Comparison of ENCODE assay signal across 8 cellular contexts in the genomic region with DNA sequence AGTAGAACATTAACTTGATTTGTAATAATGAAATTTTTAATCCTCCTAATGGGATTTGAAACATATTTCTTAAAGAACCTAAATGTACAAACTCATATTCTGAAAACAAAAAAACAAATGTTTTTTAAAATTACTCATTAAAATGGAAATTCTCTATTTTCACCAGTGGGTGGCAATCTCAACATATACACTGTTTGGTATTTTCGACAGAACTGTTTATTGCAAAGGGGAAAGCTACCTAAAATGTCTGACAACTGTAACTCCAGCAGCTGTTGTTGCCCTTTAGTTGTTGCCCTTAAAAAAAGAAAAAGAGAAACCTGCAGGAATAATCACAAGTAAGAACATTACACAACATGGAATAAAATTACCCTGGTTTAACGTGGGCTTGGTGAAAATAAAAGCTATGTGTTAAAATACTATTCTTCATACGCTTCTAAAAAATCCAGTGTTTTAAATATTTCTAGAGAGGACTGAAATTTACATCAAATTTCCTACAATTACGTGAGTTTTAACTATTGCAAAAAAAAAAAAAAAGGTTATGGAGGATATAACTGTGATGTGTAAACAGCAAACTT. TPM values are rescaled to one million over a fixed set of nuclear protein-coding genes. Genes with fewer than 3 reads are reported as not detected.
DNase-seq lines count a peak whose midpoint lies in the region; ATAC-seq and TF ChIP-seq lines count a peak whose summit lies in the region.

No MANE protein-coding gene starts in this region.

- H3K27me3 ChIP-seq in endocrine pancreas (ENCODE audit: control insufficient read depth, insufficient read depth, low read length) = no peaks in the 10 kb centered on the region
- peaks cover 0 to 2% of the 10 kb centered on the region in 2 donors for H3K27me3 ChIP-seq in naive thymus-derived CD4-positive, alpha-beta T cell (ENCODE audit: control insufficient read depth in 2 of 2, insufficient read depth in 2 of 2, low read length in 2 of 2)

- peaks cover 7 to 19% (median 11%) of the 10 kb centered on the region in 5 donors for H3K27me3 Mint-ChIP-seq in naive thymus-derived CD4-positive, alpha-beta T cell

- H3K4me3 Mint-ChIP-seq in naive thymus-derived CD4-positive, alpha-beta T cell = no peak overlapping the region

- H3K4me1 Mint-ChIP-seq in naive thymus-derived CD4-positive, alpha-beta T cell = no peaks in the 10 kb centered on the region

- peak; percentile 77 for ATAC-seq in GM19035 (IDR thresholded peaks at IDR 0.05; ENCODE audit: unreplicated experiment)
- peak; percentile 60 for ATAC-seq in naive thymus-derived CD4-positive, alpha-beta T cell

- CTCF ChIA-PET in OCI-LY7 (lab: Charles Lee; ENCODE audit: unreplicated experiment) = interaction anchor here (0.6 to 1.2 kb wide), 3 partner anchors 8 to 1027 kb away, joined by 3 read pairs; no protein-coding TSS in a partner anchor
- CTCF ChIA-PET in naive thymus-derived CD4-positive, alpha-beta T cell (lab: Charles Lee) = interaction anchor here (0.6 to 2.5 kb wide), 6 partner anchors 9 to 1031 kb away, joined by 3 to 25 read pairs (median 6); no protein-coding TSS in a partner anchor

- no peaks in the 10 kb centered on the region for H3K9me3 Mint-ChIP-seq in naive thymus-derived CD4-positive, alpha-beta T cell

- H4K20me1 ChIP-seq in OCI-LY7 (ENCODE audit: insufficient read depth, low read length) = no peaks in the 10 kb centered on the region

- H3K79me2 ChIP-seq in OCI-LY7 (ENCODE audit: insufficient read depth, low read depth, low read length) = no peaks in the 10 kb centered on the region

- POLR2A ChIA-PET in OCI-LY7 (lab: Charles Lee) = interaction anchor here (0.6 to 1.9 kb wide), 11 partner anchors 9 to 633 kb away, joined by 3 to 14 read pairs (median 4); a partner anchor contains a TSS
- POLR2A ChIA-PET in naive thymus-derived CD4-positive, alpha-beta T cell (lab: Charles Lee) = no interaction called here

- no peaks in the 10 kb centered on the region for H3K9me2 ChIP-seq in OCI-LY7 (ENCODE audit: insufficient read depth, low read length)

- H3K36me3 Mint-ChIP-seq in naive thymus-derived CD4-positive, alpha-beta T cell = no peaks in the 10 kb centered on the region

- no peaks in the 10 kb centered on the region for H3K36me3 ChIP-seq in OCI-LY7 (ENCODE audit: insufficient read depth, low read length)
- no peaks in the 10 kb centered on the region for H3K36me3 ChIP-seq in endocrine pancreas (ENCODE audit: control insufficient read depth, insufficient read depth, low read length)
- no peaks in the 10 kb centered on the region for H3K36me3 ChIP-seq in naive thymus-derived CD4-positive, alpha-beta T cell (ENCODE audit: control insufficient read depth in 2 of 3, insufficient read depth in 3 of 3, low read length in 3 of 3)

- peak; percentile 43 for DNase-seq in CD1c-positive myeloid dendritic cell (ENCODE audit: extremely low spot score)
- DNase-seq in HT-29 (ENCODE audit: low spot score) = peak; percentile 68
- DNase-seq in OCI-LY7 (ENCODE audit: low spot score) = peak; percentile 66
- DNase-seq in naive thymus-derived CD4-positive, alpha-beta T cell = peak in 6 of 9 donors; percentile 0 to 45 (median 24)
- no peak for DNase-seq in NCI-H128 (lab: John Stamatoyannopoulos, UW; ENCODE audit: unreplicated experiment)
- no peak for DNase-seq in GM19240 (ENCODE audit: insufficient read length, low spot score)

- no peak overlapping the region for H3K4me2 ChIP-seq in OCI-LY7 (ENCODE audit: low read length)

- H3K9ac ChIP-seq in endocrine pancreas (ENCODE audit: control insufficient read depth, insufficient read depth, low read length) = no peak overlapping the region

- BruUV-seq in OCI-LY7 (replicated peaks; lab: Mats Ljungman, UMichigan) = no TSS peak

- intact Hi-C loops in OCI-LY7 (cut with micrococcal nuclease; ENCODE audit: unreplicated experiment) = loop anchor here (1.0 to 5.0 kb wide), 3 partner anchors 207 to 1028 kb away; a partner anchor contains a TSS
- intact Hi-C loops in naive thymus-derived CD4-positive, alpha-beta T cell (cut with micrococcal nuclease) = loop anchor here (1.0 to 10.0 kb wide), 6 partner anchors 61 to 1243 kb away; a partner anchor contains a TSS

- TF ChIP-seq CTCF in OCI-LY7 (conservative IDR thresholded peaks at IDR 0.05; ENCODE audit: low read length) = peak; percentile 90

- H3K4me3 ChIP-seq in OCI-LY7 (ENCODE audit: low read depth, low read length, poor library complexity, severe bottlenecking) (no peak overlapping the region), endocrine pancreas (ENCODE audit: control insufficient read depth, insufficient read depth, low read length) (peak overlapping the region; percentile 19)
- no peak overlapping the region for H3K4me3 ChIP-seq in naive thymus-derived CD4-positive, alpha-beta T cell (ENCODE audit: low read length)

- H3K4me1 ChIP-seq in OCI-LY7 (ENCODE audit: insufficient read depth, low read length, poor library complexity, severe bottlenecking) (no peaks in the 10 kb centered on the region), endocrine pancreas (ENCODE audit: control insufficient read depth, insufficient read depth, low read length) (peaks cover 27% of the 10 kb centered on the region)
- no peaks in the 10 kb centered on the region for H3K4me1 ChIP-seq in naive thymus-derived CD4-positive, alpha-beta T cell (ENCODE audit: control insufficient read depth in 2 of 2, insufficient read depth in 2 of 2, low read length in 2 of 2)

- no peak overlapping the region for H3K27ac ChIP-seq in OCI-LY7 (ENCODE audit: low read depth, low read length, poor library complexity, severe bottlenecking)
- H3K27ac ChIP-seq in naive thymus-derived CD4-positive, alpha-beta T cell (ENCODE audit: low read depth, low read length) = no peak overlapping the region

- H3K9me3 ChIP-seq in OCI-LY7 (ENCODE audit: low read length) = no peaks in the 10 kb centered on the region
- no peaks in the 10 kb centered on the region for H3K9me3 ChIP-seq in endocrine pancreas (ENCODE audit: control insufficient read depth, low read length)
- H3K9me3 ChIP-seq in naive thymus-derived CD4-positive, alpha-beta T cell (ENCODE audit: control insufficient read depth in 2 of 3, low read length in 3 of 3) = no peaks in the 10 kb centered on the region

- H2AFZ ChIP-seq in OCI-LY7 (ENCODE audit: low read length) = peak overlapping the region; percentile 20; the same call in 1 of the 2 replicates

- H3K27ac Mint-ChIP-seq in naive thymus-derived CD4-positive, alpha-beta T cell = no peak overlapping the region

RNA-seq across cellular contexts. Expression of a gene that starts 54.5 kb away (rescaled TPM):
- not detected in 2 replicates for total RNA-seq in HT-29 (2014; rRNA removed; shearing (Covaris generic))
- total RNA-seq in OCI-LY7 (2014; rRNA removed; shearing (Covaris generic)) = not detected in 2 replicates
- not detected in 2 replicates for total RNA-seq in OCI-LY7 (2022)
- 1 to 10 TPM in 1 of 5 experiments, under 1 TPM in 2, not detected in 2; 0.32 to 5.7 (median 0.41) TPM for total RNA-seq in naive thymus-derived CD4-positive, alpha-beta T cell
- polyA plus RNA-seq in naive thymus-derived CD4-positive, alpha-beta T cell = not detected

Comparison
In these comparisons a context has a peak if more than half of its experiments do, and no peak if none do; other contexts are left out.
1. DNase-seq: peak in CD1c-positive myeloid dendritic cell (single experiment), HT-29 (single experiment), OCI-LY7 (single experiment) and naive thymus-derived CD4-positive, alpha-beta T cell (6 of 9); none in NCI-H128 (single experiment) and GM19240 (single experiment).